Comparison of ENCODE assay signal across 1 cellular context in the genomic region with DNA sequence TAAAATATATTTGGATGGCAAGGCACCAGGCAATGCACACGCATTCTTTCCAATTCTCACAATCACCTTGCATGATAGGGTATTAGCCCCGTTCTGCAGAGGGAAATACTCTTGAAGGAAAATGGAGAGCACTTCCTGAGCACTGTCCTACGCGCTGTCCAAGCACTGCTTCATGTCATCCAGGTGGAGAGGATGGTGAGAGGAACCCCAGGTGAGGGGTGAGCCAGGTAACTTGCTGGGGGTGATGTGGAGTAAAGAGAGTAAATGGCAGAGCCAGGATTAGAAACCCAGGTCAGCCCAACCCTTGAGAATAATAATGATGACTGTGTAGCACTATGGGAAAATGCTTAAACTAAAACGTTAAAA.
TF ChIP-seq lines count a peak whose summit lies in the region.

No MANE protein-coding gene starts in this region.

TF ChIP-seq in HepG2, 621 proteins besides CTCF, POLR2A, EP300 and RAD21 (continued from another document):
- TF ChIP-seq, protein P1, sequence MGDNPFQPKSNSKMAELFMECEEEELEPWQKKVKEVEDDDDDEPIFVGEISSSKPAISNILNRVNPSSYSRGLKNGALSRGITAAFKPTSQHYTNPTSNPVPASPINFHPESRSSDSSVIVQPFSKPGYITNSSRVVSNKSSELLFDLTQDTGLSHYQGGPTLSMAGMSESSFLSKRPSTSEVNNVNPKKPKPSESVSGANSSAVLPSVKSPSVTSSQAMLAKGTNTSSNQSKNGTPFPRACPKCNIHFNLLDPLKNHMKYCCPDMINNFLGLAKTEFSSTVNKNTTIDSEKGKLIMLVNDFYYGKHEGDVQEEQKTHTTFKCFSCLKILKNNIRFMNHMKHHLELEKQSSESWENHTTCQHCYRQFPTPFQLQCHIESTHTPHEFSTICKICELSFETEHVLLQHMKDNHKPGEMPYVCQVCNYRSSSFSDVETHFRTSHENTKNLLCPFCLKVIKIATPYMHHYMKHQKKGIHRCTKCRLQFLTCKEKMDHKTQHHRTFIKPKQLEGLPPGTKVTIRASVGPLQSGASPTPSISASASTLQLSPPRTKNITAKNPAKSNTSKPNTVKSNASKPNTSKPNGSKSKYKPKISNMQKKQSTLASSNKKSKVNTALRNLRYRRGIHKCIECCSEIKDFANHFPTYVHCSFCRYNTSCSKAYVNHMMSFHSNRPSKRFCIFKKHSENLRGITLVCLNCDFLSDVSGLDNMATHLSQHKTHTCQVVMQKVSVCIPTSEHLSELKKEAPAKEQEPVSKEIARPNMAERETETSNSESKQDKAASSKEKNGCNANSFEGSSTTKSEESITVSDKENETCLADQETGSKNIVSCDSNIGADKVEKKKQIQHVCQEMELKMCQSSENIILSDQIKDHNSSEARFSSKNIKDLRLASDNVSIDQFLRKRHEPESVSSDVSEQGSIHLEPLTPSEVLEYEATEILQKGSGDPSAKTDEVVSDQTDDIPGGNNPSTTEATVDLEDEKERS (CRISPR knock-in tag; IDR thresholded peaks at IDR 0.05), result peak; percentile 9; the same call in 1 of the 2 replicates
- peak; percentile 8; the same call in 1 of the 2 replicates for TF ChIP-seq KDM5B (CRISPR knock-in tag; IDR thresholded peaks at IDR 0.05; ENCODE audit: borderline replicate concordance)
- TF ChIP-seq, protein P2, sequence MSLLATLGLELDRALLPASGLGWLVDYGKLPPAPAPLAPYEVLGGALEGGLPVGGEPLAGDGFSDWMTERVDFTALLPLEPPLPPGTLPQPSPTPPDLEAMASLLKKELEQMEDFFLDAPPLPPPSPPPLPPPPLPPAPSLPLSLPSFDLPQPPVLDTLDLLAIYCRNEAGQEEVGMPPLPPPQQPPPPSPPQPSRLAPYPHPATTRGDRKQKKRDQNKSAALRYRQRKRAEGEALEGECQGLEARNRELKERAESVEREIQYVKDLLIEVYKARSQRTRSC (CRISPR knock-in tag; IDR thresholded peaks at IDR 0.05; ENCODE audit: low read depth), result 0 out of 2 replicates have a peak, but pooled peaks have one; percentile 55
- TF ChIP-seq ZNF761 (CRISPR knock-in tag; conservative IDR thresholded peaks at IDR 0.05), result no peak; the same call in 1 of the 2 replicates
- TF ChIP-seq, protein P3, sequence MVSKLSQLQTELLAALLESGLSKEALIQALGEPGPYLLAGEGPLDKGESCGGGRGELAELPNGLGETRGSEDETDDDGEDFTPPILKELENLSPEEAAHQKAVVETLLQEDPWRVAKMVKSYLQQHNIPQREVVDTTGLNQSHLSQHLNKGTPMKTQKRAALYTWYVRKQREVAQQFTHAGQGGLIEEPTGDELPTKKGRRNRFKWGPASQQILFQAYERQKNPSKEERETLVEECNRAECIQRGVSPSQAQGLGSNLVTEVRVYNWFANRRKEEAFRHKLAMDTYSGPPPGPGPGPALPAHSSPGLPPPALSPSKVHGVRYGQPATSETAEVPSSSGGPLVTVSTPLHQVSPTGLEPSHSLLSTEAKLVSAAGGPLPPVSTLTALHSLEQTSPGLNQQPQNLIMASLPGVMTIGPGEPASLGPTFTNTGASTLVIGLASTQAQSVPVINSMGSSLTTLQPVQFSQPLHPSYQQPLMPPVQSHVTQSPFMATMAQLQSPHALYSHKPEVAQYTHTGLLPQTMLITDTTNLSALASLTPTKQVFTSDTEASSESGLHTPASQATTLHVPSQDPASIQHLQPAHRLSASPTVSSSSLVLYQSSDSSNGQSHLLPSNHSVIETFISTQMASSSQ (IDR thresholded peaks at IDR 0.05; ENCODE audit: low read depth), result no peak
- TF ChIP-seq, protein P3 (CRISPR knock-in tag; IDR thresholded peaks at IDR 0.05; ENCODE audit: borderline replicate concordance), result 0 out of 2 replicates have a peak, but pooled peaks have one; percentile 27
- TF ChIP-seq ZNF556 (CRISPR knock-in tag; IDR thresholded peaks at IDR 0.05; ENCODE audit: borderline replicate concordance), result no peak
- TF ChIP-seq, protein P4, sequence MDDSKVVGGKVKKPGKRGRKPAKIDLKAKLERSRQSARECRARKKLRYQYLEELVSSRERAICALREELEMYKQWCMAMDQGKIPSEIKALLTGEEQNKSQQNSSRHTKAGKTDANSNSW (CRISPR knock-in tag; IDR thresholded peaks at IDR 0.05; ENCODE audit: borderline replicate concordance), result no peak; the same call in 1 of the 2 replicates
- no peak for TF ChIP-seq ZNF251 (CRISPR knock-in tag; IDR thresholded peaks at IDR 0.05)
- TF ChIP-seq, protein P5, sequence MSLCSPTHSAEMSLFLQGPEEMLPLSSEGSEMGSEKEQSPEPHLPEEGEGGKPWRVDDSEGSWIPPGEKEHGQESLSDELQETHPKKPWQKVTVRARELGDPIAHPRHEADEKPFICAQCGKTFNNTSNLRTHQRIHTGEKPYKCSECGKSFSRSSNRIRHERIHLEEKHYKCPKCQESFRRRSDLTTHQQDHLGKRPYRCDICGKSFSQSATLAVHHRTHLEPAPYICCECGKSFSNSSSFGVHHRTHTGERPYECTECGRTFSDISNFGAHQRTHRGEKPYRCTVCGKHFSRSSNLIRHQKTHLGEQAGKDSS (CRISPR knock-in tag; IDR thresholded peaks at IDR 0.05; ENCODE audit: borderline replicate concordance, low read depth), result 0 out of 2 replicates have a peak, but pooled peaks have one; percentile 51
- TF ChIP-seq GATAD2A (CRISPR knock-in tag; IDR thresholded peaks at IDR 0.05), result 0 out of 2 replicates have a peak, but pooled peaks have one; percentile 0
- TF ChIP-seq, protein P6, sequence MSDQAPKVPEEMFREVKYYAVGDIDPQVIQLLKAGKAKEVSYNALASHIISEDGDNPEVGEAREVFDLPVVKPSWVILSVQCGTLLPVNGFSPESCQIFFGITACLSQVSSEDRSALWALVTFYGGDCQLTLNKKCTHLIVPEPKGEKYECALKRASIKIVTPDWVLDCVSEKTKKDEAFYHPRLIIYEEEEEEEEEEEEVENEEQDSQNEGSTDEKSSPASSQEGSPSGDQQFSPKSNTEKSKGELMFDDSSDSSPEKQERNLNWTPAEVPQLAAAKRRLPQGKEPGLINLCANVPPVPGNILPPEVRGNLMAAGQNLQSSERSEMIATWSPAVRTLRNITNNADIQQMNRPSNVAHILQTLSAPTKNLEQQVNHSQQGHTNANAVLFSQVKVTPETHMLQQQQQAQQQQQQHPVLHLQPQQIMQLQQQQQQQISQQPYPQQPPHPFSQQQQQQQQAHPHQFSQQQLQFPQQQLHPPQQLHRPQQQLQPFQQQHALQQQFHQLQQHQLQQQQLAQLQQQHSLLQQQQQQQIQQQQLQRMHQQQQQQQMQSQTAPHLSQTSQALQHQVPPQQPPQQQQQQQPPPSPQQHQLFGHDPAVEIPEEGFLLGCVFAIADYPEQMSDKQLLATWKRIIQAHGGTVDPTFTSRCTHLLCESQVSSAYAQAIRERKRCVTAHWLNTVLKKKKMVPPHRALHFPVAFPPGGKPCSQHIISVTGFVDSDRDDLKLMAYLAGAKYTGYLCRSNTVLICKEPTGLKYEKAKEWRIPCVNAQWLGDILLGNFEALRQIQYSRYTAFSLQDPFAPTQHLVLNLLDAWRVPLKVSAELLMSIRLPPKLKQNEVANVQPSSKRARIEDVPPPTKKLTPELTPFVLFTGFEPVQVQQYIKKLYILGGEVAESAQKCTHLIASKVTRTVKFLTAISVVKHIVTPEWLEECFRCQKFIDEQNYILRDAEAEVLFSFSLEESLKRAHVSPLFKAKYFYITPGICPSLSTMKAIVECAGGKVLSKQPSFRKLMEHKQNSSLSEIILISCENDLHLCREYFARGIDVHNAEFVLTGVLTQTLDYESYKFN (CRISPR knock-in tag; conservative IDR thresholded peaks at IDR 0.05), result 0 out of 2 replicates have a peak, but pooled peaks have one; percentile 5
- 0 out of 2 replicates have a peak, but pooled peaks have one; percentile 5 for TF ChIP-seq SP140L (CRISPR knock-in tag; IDR thresholded peaks at IDR 0.05; ENCODE audit: borderline replicate concordance)
- TF ChIP-seq ZNF678 (CRISPR knock-in tag; IDR thresholded peaks at IDR 0.05), result 0 out of 2 replicates have a peak, but pooled peaks have one; percentile 39
- TF ChIP-seq, protein P7, sequence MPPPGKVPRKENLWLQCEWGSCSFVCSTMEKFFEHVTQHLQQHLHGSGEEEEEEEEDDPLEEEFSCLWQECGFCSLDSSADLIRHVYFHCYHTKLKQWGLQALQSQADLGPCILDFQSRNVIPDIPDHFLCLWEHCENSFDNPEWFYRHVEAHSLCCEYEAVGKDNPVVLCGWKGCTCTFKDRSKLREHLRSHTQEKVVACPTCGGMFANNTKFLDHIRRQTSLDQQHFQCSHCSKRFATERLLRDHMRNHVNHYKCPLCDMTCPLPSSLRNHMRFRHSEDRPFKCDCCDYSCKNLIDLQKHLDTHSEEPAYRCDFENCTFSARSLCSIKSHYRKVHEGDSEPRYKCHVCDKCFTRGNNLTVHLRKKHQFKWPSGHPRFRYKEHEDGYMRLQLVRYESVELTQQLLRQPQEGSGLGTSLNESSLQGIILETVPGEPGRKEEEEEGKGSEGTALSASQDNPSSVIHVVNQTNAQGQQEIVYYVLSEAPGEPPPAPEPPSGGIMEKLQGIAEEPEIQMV (CRISPR knock-in tag; IDR thresholded peaks at IDR 0.05; ENCODE audit: low read depth), result 0 out of 2 replicates have a peak, but pooled peaks have one; percentile 14
- TF ChIP-seq ZBTB7B (CRISPR knock-in tag; IDR thresholded peaks at IDR 0.05), result peak; percentile 2; the same call in 1 of the 2 replicates
- TF ChIP-seq, protein P8, sequence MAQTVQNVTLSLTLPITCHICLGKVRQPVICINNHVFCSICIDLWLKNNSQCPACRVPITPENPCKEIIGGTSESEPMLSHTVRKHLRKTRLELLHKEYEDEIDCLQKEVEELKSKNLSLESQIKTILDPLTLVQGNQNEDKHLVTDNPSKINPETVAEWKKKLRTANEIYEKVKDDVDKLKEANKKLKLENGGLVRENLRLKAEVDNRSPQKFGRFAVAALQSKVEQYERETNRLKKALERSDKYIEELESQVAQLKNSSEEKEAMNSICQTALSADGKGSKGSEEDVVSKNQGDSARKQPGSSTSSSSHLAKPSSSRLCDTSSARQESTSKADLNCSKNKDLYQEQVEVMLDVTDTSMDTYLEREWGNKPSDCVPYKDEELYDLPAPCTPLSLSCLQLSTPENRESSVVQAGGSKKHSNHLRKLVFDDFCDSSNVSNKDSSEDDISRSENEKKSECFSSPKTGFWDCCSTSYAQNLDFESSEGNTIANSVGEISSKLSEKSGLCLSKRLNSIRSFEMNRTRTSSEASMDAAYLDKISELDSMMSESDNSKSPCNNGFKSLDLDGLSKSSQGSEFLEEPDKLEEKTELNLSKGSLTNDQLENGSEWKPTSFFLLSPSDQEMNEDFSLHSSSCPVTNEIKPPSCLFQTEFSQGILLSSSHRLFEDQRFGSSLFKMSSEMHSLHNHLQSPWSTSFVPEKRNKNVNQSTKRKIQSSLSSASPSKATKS (CRISPR knock-in tag; IDR thresholded peaks at IDR 0.05), result 0 out of 2 replicates have a peak, but pooled peaks have one; percentile 62
- no peak for TF ChIP-seq NBN (conservative IDR thresholded peaks at IDR 0.05)
- TF ChIP-seq ZNF7 (CRISPR knock-in tag; IDR thresholded peaks at IDR 0.05), result no peak
- 0 out of 2 replicates have a peak, but pooled peaks have one; percentile 22 for TF ChIP-seq ZNF501 (CRISPR knock-in tag; IDR thresholded peaks at IDR 0.05)
- TF ChIP-seq ZNF282 (IDR thresholded peaks at IDR 0.05; ENCODE audit: partially characterized antibody), result no peak
- TF ChIP-seq ZNF572 (CRISPR knock-in tag; IDR thresholded peaks at IDR 0.05), result no peak
- 0 out of 2 replicates have a peak, but pooled peaks have one; percentile 24 for TF ChIP-seq ZMYM3 (CRISPR knock-in tag; IDR thresholded peaks at IDR 0.05)
- 0 out of 2 replicates have a peak, but pooled peaks have one; percentile 49 for TF ChIP-seq KAT7 (CRISPR knock-in tag; IDR thresholded peaks at IDR 0.05; ENCODE audit: borderline replicate concordance)
- 0 out of 2 replicates have a peak, but pooled peaks have one; percentile 1 for TF ChIP-seq BORCS8-MEF2B (CRISPR knock-in tag; IDR thresholded peaks at IDR 0.05)
- TF ChIP-seq ZNF230 (CRISPR knock-in tag; IDR thresholded peaks at IDR 0.05), result no peak
- TF ChIP-seq ZBTB42 (CRISPR knock-in tag; IDR thresholded peaks at IDR 0.05), result 0 out of 2 replicates have a peak, but pooled peaks have one; percentile 18
